In the genomic region with DNA sequence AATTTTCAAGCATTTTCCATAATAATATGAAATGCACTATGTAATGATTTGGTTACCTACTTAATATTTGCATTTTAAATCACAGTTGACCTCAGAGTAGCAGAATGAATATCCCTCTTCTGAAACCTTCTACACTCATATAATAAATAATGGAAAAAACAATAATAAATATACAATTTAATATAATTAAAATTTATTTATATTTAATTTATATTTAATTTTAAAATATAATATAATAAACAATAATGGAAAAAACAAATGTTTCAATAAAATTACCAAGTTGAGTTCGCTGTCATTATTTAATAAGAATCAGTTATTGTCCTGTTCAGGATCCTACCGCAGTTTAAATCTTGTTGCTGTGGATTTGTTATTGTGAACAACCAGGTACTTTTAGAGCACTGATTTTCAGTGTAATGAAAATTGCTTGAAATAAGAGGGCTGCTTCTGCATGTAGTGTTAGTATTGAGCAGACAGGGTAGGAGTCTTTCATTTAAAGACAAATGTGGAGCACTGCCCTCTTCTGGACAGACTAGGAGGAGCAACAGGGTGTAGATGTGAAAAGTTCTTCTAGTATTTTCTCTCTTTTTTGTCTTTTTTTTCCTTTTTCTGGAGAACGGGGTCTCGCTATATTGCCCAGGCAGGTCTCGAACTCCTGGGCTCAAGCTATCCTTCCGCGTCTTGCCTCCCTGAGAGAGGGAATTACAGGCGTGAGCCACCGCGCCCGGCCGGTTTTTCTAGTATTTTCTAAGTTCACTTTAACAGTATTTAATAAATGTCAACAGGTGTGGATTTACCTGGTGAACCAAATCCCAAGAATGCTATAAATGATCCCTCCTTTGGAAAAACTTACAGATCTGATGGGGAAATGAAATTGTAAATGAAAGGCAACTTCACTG, we compare ENCODE assay signal across 9 cellular contexts. TPM values are rescaled to one million over a fixed set of nuclear protein-coding genes. Genes with fewer than 3 reads are reported as not detected.
DNase-seq lines count a peak whose midpoint lies in the region; ATAC-seq, FAIRE-seq and TF ChIP-seq lines count a peak whose summit lies in the region.
"Had no signal": no experiment of that assay in that cellular context is flagged by ENCODE, and none has a peak within 500 bp of the region (broad histone marks: within the 10 kb centered on the region; RNA-seq: fewer than 3 reads in every experiment).

No MANE protein-coding gene starts in this region.

- H3K4me3 ChIP-seq in Peyer's patch (no peak overlapping the region), fibroblast of villous mesenchyme (ENCODE audit: low read depth, low read length) (no peak overlapping the region)

- TF ChIP-seq POLR2A in Peyer's patch (IDR thresholded peaks at IDR 0.05) = no peak
- TF ChIP-seq POLR2A in H54 (IDR thresholded peaks at IDR 0.05; ENCODE audit: low read depth, low read length) = no peak

- H3K4me3 Mint-ChIP-seq in activated T-cell treated with anti-CD3 and anti-CD28 coated beads, Interleukin-2, amount 50 U/mL, for 24 hours = no peak overlapping the region
- no peak overlapping the region for H3K4me3 Mint-ChIP-seq in osteocyte (ENCODE audit: unreplicated experiment)
- H3K4me3 Mint-ChIP-seq: activated naive CD4-positive, alpha-beta T cell treated with anti-CD3 and anti-CD28 coated beads, Interleukin-2, amount 50 U/mL, for 24 hours had no signal

- H3K36me3 ChIP-seq in Peyer's patch = no peaks in the 10 kb centered on the region

- peak; percentile 83 for ATAC-seq in GM19455 (IDR thresholded peaks at IDR 0.05; ENCODE audit: unreplicated experiment)

- H3K4me1 ChIP-seq in Peyer's patch = no peaks in the 10 kb centered on the region

- peaks cover 1% of the 10 kb centered on the region for H3K4me1 Mint-ChIP-seq in activated T-cell treated with anti-CD3 and anti-CD28 coated beads, Interleukin-2, amount 50 U/mL, for 24 hours (ENCODE audit: low read depth)
- peaks cover 16% of the 10 kb centered on the region for H3K4me1 Mint-ChIP-seq in osteocyte (ENCODE audit: unreplicated experiment)
- H3K4me1 Mint-ChIP-seq: activated naive CD4-positive, alpha-beta T cell treated with anti-CD3 and anti-CD28 coated beads, Interleukin-2, amount 50 U/mL, for 24 hours had no signal

- H3K27ac Mint-ChIP-seq in activated T-cell treated with anti-CD3 and anti-CD28 coated beads, Interleukin-2, amount 50 U/mL, for 24 hours = no peak overlapping the region
- no peak overlapping the region for H3K27ac Mint-ChIP-seq in osteocyte (ENCODE audit: unreplicated experiment)
- H3K27ac Mint-ChIP-seq: activated naive CD4-positive, alpha-beta T cell treated with anti-CD3 and anti-CD28 coated beads, Interleukin-2, amount 50 U/mL, for 24 hours had no signal

- peaks cover 18% of the 10 kb centered on the region for H3K27me3 Mint-ChIP-seq in activated T-cell treated with anti-CD3 and anti-CD28 coated beads, Interleukin-2, amount 50 U/mL, for 24 hours
- peaks cover 9% of the 10 kb centered on the region for H3K27me3 Mint-ChIP-seq in osteocyte (ENCODE audit: unreplicated experiment)

- TF ChIP-seq CTCF in Peyer's patch (IDR thresholded peaks at IDR 0.05) = peak; percentile 58 to 87 (median 80)
- peak; percentile 72 for TF ChIP-seq CTCF in fibroblast of villous mesenchyme (IDR thresholded peaks at IDR 0.05; ENCODE audit: insufficient read depth, low read depth, low read length)
- peak; percentile 84 for TF ChIP-seq CTCF in osteocyte (IDR thresholded peaks at IDR 0.05)

- DNase-seq in D341Med (ENCODE audit: low spot score) (peak; percentile 54), HK-2 (ENCODE audit: unreplicated experiment) (peak; percentile 33), Peyer's patch (peak in 2 of 3 donors; percentile 66 to 84), fibroblast of villous mesenchyme (ENCODE audit: low read depth) (peak; percentile 82), osteocyte (ENCODE audit: extremely low spot score, unreplicated experiment) (no peak), H54 (ENCODE audit: insufficient read length, low spot score) (no peak)
- peak; percentile 47 for DNase-seq in activated T-cell treated with anti-CD3 and anti-CD28 coated beads, Interleukin-2, amount 50 U/mL, for 24 hours

- no peaks in the 10 kb centered on the region for H3K9me3 Mint-ChIP-seq in activated T-cell treated with anti-CD3 and anti-CD28 coated beads, Interleukin-2, amount 50 U/mL, for 24 hours
- H3K9me3 Mint-ChIP-seq in osteocyte (ENCODE audit: unreplicated experiment) = no peaks in the 10 kb centered on the region
- H3K9me3 Mint-ChIP-seq: activated naive CD4-positive, alpha-beta T cell treated with anti-CD3 and anti-CD28 coated beads, Interleukin-2, amount 50 U/mL, for 24 hours had no signal

- H3K27ac ChIP-seq in Peyer's patch = no peak overlapping the region

- H3K27me3 ChIP-seq in Peyer's patch = no peaks in the 10 kb centered on the region

- H3K36me3 Mint-ChIP-seq in activated T-cell treated with anti-CD3 and anti-CD28 coated beads, Interleukin-2, amount 50 U/mL, for 24 hours (ENCODE audit: low read depth) = no peaks in the 10 kb centered on the region
- H3K36me3 Mint-ChIP-seq in osteocyte (ENCODE audit: unreplicated experiment) = no peaks in the 10 kb centered on the region
- H3K36me3 Mint-ChIP-seq: activated naive CD4-positive, alpha-beta T cell treated with anti-CD3 and anti-CD28 coated beads, Interleukin-2, amount 50 U/mL, for 24 hours had no signal

- no peaks in the 10 kb centered on the region for H3K9me3 ChIP-seq in Peyer's patch

- FAIRE-seq in H54 (lab: Jason Lieb, UNC) = no peak

RNA-seq across cellular contexts. Expression of a gene that starts 13.6 kb away (rescaled TPM):
- not detected for total RNA-seq in Peyer's patch
- total RNA-seq in fibroblast of villous mesenchyme = under 0.01 TPM in 1 of 2 replicates, not detected in the other
- total RNA-seq in osteocyte = not detected in 2 replicates

RNA-seq across cellular contexts. Expression of a gene that starts 20.5 kb away (rescaled TPM):
- total RNA-seq in Peyer's patch = under 1 TPM in 3 of 4 donors, not detected in 1; 0.09 to 0.80 (median 0.53) TPM
- total RNA-seq in fibroblast of villous mesenchyme = 4.7 and 7.7 TPM in 2 replicates
- total RNA-seq in osteocyte = 4.9 and 5.6 TPM in 2 replicates

RNA-seq across cellular contexts. Expression of a gene that starts 21.6 kb away (rescaled TPM):
- total RNA-seq in Peyer's patch (not detected), fibroblast of villous mesenchyme (not detected in 2 replicates), osteocyte (not detected in 2 replicates)

RNA-seq across cellular contexts. Expression of a gene that starts 39.4 kb away (rescaled TPM):
- total RNA-seq in Peyer's patch (10 to 100 TPM; 13.3 to 40.4 (median 22.4) TPM), fibroblast of villous mesenchyme (31.9 and 45.3 TPM in 2 replicates), osteocyte (37.2 and 43.6 TPM in 2 replicates)

Comparison
In these comparisons a context has a peak if more than half of its experiments do, and no peak if none do; other contexts are left out.
1. DNase-seq: peak in D341Med (single experiment), HK-2 (single experiment), Peyer's patch (2 of 3), activated T-cell treated with anti-CD3 and anti-CD28 coated beads, Interleukin-2, amount 50 U/mL, for 24 hours (single experiment) and fibroblast of villous mesenchyme (single experiment); none in osteocyte (single experiment) and H54 (single experiment).
2. Peak in every context shown above with its lines, with median percentiles within 50 percentile points of each other: CTCF ChIP-seq.